Comparison of ENCODE assay signal across 15 cellular contexts in genomic region chr1:60133848-60134247, GRCh38.
DNase-seq lines count a peak whose midpoint lies in the region; ATAC-seq and TF ChIP-seq lines count a peak whose summit lies in the region.
"Had no signal": no experiment of that assay in that cellular context is flagged by ENCODE, and none has a peak within 500 bp of the region (broad histone marks: within the 10 kb centered on the region; RNA-seq: fewer than 3 reads in every experiment).

No MANE protein-coding gene starts in this region.

- no peaks in the 10 kb centered on the region for H3K9me3 ChIP-seq in SJSA1 (replicated peaks)
- no peaks in the 10 kb centered on the region for H3K9me3 ChIP-seq in right atrium auricular region
- H3K9me3 ChIP-seq: sigmoid colon, uterus had no signal

- 0 out of 2 replicates have a peak overlapping the region, but pooled peaks have one; percentile 55 for H3K4me3 ChIP-seq in ACC112 (ENCODE audit: low read depth, low read length)
- H3K4me3 ChIP-seq in SJSA1, result no peak overlapping the region
- no peak overlapping the region for H3K4me3 ChIP-seq in right atrium auricular region
- H3K4me3 ChIP-seq: sigmoid colon, uterus had no signal

- in situ Hi-C loops in G401 (cut with HindIII; ENCODE audit: low sequenced_read_pairs), result no loop called here

- peaks cover 6% of the 10 kb centered on the region for H3K27me3 Mint-ChIP-seq in activated T-cell treated with anti-CD3 and anti-CD28 coated beads, Interleukin-2, amount 50 U/mL, for 72 hours (ENCODE audit: low read depth)
- H3K27me3 Mint-ChIP-seq: activated B cell treated with CpG ODN at 0.5 μM for 24 hours; CD4-positive, CD25-positive, alpha-beta regulatory T cell had no signal

- H3K4me1 ChIP-seq in ACC112 (ENCODE audit: control insufficient read depth, insufficient read depth, low read length, unreplicated experiment) (peaks cover 27% of the 10 kb centered on the region), SJSA1 (replicated peaks) (peaks cover 49% of the 10 kb centered on the region), right atrium auricular region (no peaks in the 10 kb centered on the region)
- H3K4me1 ChIP-seq: uterus had no signal

- no peaks in the 10 kb centered on the region for H3K9me3 Mint-ChIP-seq in activated T-cell treated with anti-CD3 and anti-CD28 coated beads, Interleukin-2, amount 50 U/mL, for 72 hours
- H3K9me3 Mint-ChIP-seq: activated B cell treated with CpG ODN at 0.5 μM for 24 hours had no signal

- no peaks in the 10 kb centered on the region for H3K79me2 ChIP-seq in ACC112 (ENCODE audit: control insufficient read depth, insufficient read depth, low read length, unreplicated experiment)

- DNase-seq in G401 (ENCODE audit: low spot score), result peak; percentile 8
- peak; percentile 41 to 42 for DNase-seq in SJSA1 (ENCODE audit: low read depth in 1 of 2, low spot score in 2 of 2)
- DNase-seq in fibroblast of the conjunctiva (ENCODE audit: low read depth), result peak; percentile 69
- DNase-seq in cortex of kidney (lab: John Stamatoyannopoulos, UW), result no peak
- no peak for DNase-seq in right atrium auricular region (ENCODE audit: low spot score)
- no peak for DNase-seq in activated T-cell treated with anti-CD3 and anti-CD28 coated beads, Interleukin-2, amount 50 U/mL, for 72 hours
- no peak for DNase-seq in hypothalamus (lab: John Stamatoyannopoulos, UW)
- DNase-seq: activated B cell treated with CpG ODN at 0.5 μM for 24 hours; activated T-cell treated with anti-CD3 and anti-CD28 coated beads, Interleukin-2, amount 50 U/mL, for 1 hour; CD4-positive, CD25-positive, alpha-beta regulatory T cell; Karpas-422; SHP77; sigmoid colon; uterus had no signal

- no peaks in the 10 kb centered on the region for H3K36me3 ChIP-seq in ACC112 (ENCODE audit: insufficient read depth, low read length)
- no peaks in the 10 kb centered on the region for H3K36me3 ChIP-seq in SJSA1
- H3K36me3 ChIP-seq in right atrium auricular region, result no peaks in the 10 kb centered on the region
- H3K36me3 ChIP-seq: sigmoid colon, uterus had no signal

- no peak overlapping the region for H3K27ac Mint-ChIP-seq in activated T-cell treated with anti-CD3 and anti-CD28 coated beads, Interleukin-2, amount 50 U/mL, for 72 hours
- H3K27ac Mint-ChIP-seq: activated B cell treated with CpG ODN at 0.5 μM for 24 hours had no signal

- no peak for TF ChIP-seq CTCF in right atrium auricular region (IDR thresholded peaks at IDR 0.05)

- H3K27me3 ChIP-seq in ACC112 (ENCODE audit: insufficient read depth, low read length) (no peaks in the 10 kb centered on the region), SJSA1 (replicated peaks) (no peaks in the 10 kb centered on the region), right atrium auricular region (no peaks in the 10 kb centered on the region)
- H3K27me3 ChIP-seq: sigmoid colon, uterus had no signal

- H3K36me3 Mint-ChIP-seq in activated T-cell treated with anti-CD3 and anti-CD28 coated beads, Interleukin-2, amount 50 U/mL, for 72 hours (ENCODE audit: insufficient read depth in 2 of 2), result no peaks in the 10 kb centered on the region
- H3K36me3 Mint-ChIP-seq: CD4-positive, CD25-positive, alpha-beta regulatory T cell had no signal

- H3K4me1 Mint-ChIP-seq in activated T-cell treated with anti-CD3 and anti-CD28 coated beads, Interleukin-2, amount 50 U/mL, for 72 hours (ENCODE audit: low read depth), result peaks cover 7% of the 10 kb centered on the region
- H3K4me1 Mint-ChIP-seq: activated B cell treated with CpG ODN at 0.5 μM for 24 hours had no signal

- no peak for ATAC-seq in activated T-cell treated with anti-CD3 and anti-CD28 coated beads, Interleukin-2, amount 50 U/mL, for 72 hours (replicated peaks in 1 of 2)

- no peak overlapping the region for H2AFZ ChIP-seq in ACC112 (ENCODE audit: low read length, unreplicated experiment)

- peak overlapping the region; percentile 77 for H3K27ac ChIP-seq in ACC112 (ENCODE audit: low read depth, low read length)
- peak overlapping the region; percentile 81 for H3K27ac ChIP-seq in SJSA1
- no peak overlapping the region for H3K27ac ChIP-seq in right atrium auricular region
- H3K27ac ChIP-seq: sigmoid colon, uterus had no signal

- H3K4me3 Mint-ChIP-seq in activated T-cell treated with anti-CD3 and anti-CD28 coated beads, Interleukin-2, amount 50 U/mL, for 72 hours, result no peak overlapping the region
- H3K4me3 Mint-ChIP-seq: activated B cell treated with CpG ODN at 0.5 μM for 24 hours had no signal

Comparison
In these comparisons a context has a peak if more than half of its experiments do, and no peak if none do; other contexts are left out.
1. H3K27ac ChIP-seq: peak in ACC112 (single experiment) and SJSA1 (single experiment); none in right atrium auricular region (0 of 2).
2. DNase-seq: peak in G401 (single experiment), SJSA1 (2 of 2) and fibroblast of the conjunctiva (single experiment); none in cortex of kidney (single experiment), right atrium auricular region (single experiment), activated T-cell treated with anti-CD3 and anti-CD28 coated beads, Interleukin-2, amount 50 U/mL, for 72 hours (0 of 2) and hypothalamus (0 of 51).